ENCODE assay signal across 18 cellular contexts in the genomic region with DNA sequence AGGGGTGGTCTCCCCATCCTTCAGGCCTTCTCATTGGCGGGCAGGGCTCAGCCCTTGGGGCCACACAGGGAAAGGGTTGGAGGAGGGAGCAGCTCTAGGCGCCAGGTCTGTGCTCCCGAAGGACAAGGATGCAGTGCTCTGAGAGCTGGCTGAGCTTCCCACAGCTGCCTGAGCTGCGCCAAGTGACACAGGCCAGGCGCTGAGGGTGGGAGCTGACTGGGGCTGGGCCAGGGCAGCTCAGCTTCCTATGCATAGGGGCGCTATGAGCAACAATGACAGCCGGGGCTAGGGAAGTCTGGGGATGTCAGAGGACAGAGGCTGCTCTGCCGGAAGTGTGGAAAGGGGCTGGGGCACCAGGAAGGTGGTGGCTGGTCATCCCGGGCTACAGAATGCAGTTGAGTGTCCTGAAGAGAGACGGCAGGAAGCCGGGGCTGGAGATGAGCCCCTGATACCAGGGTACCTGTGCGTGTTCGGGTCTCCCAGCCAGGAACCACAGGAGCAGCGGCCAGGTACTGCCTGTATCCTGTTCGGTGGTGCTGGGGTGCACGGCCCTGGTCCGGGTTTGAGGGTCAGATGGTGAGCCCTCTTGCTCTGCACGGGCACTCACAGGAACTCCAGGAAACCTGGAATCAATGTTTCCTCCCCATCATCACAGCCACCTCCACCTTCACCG.
"Had no signal": no experiment of that assay in that cellular context is flagged by ENCODE, and none has a peak within 500 bp of the region (broad histone marks: within the 10 kb centered on the region; RNA-seq: fewer than 3 reads in every experiment).

No MANE protein-coding gene starts in this region.

- H3K27ac ChIP-seq: body of pancreas, colonic mucosa, pancreas, thyroid gland, uterus had no signal

- H3K9me3 ChIP-seq: body of pancreas, colonic mucosa, pancreas, thyroid gland, uterus had no signal

- DNase-seq: activated B cell treated with CpG ODN at 0.5 μM for 24 hours; activated CD4-positive, alpha-beta T cell treated with anti-CD3 and anti-CD28 coated beads, Interleukin-2, amount 10 ng/mL, durations not matched to agents 7 days and 5 days; activated gamma-delta T cell; amniotic stem cell; body of pancreas; caudate nucleus; colonic mucosa; effector CD4-positive, alpha-beta T cell; foreskin fibroblast; glutamatergic neuron; hypothalamus; midbrain; stimulated activated CD4-positive, alpha-beta T cell treated with anti-CD3 and anti-CD28 coated beads, Interleukin-2, amount 100 ng/mL, for 48 hours; thyroid gland; uterus had no signal

- H3K36me3 ChIP-seq: colonic mucosa, pancreas, thyroid gland, uterus had no signal

- ATAC-seq: activated naive CD4-positive, alpha-beta T cell treated with anti-CD3 and anti-CD28 coated beads, Interleukin-2, amount 50 U/mL, for 72 hours; body of pancreas; pancreas; stimulated activated memory B cell treated with anti-CD40 and anti-IgM and Interleukin-4, amounts not matched to agents 10 μg/mL and 1 μg/mL and 100 μg/mL, for 72 hours had no signal
